In genomic region chrX:2840961-2841360, GRCh38 we compare ENCODE assay signal across 8 cellular contexts. TPM values are rescaled to one million over a fixed set of nuclear protein-coding genes. Genes with fewer than 3 reads are reported as not detected.
"Had no signal": no experiment of that assay in that cellular context is flagged by ENCODE, and none has a peak within 500 bp of the region (broad histone marks: within the 10 kb centered on the region; RNA-seq: fewer than 3 reads in every experiment).

No MANE protein-coding gene starts in this region.

- DNase-seq: GM23248, GOT3, H7, IMR-90 had no signal

- FAIRE-seq: HTR-8/SVneo, K562 had no signal

- ATAC-seq: HCT116, K562 had no signal

RNA-seq across cellular contexts. Expression of gene GYG2, which starts 12.2 kb away (rescaled TPM):
- total RNA-seq: HT-29 had no signal
